ENCODE assay signal across 19 cellular contexts in genomic region chr4:140834866-140835495, GRCh38.
"Had no signal": no experiment of that assay in that cellular context is flagged by ENCODE, and none has a peak within 500 bp of the region (broad histone marks: within the 10 kb centered on the region; RNA-seq: fewer than 3 reads in every experiment).

No MANE protein-coding gene starts in this region.

- H3K4me3 ChIP-seq: ascending aorta, mucosa of descending colon, right lobe of liver, spleen, stomach, testis had no signal

- H3K36me3 ChIP-seq: ascending aorta, right lobe of liver, spleen, stomach had no signal

- H3K27me3 ChIP-seq: ascending aorta, right lobe of liver, spleen, stomach, testis had no signal

- H3K9me3 Mint-ChIP-seq: activated naive CD4-positive, alpha-beta T cell treated with anti-CD3 and anti-CD28 coated beads for 36 hours; activated naive CD8-positive, alpha-beta T cell treated with anti-CD3 and anti-CD28 coated beads, Interleukin-2, amount 50 U/mL, for 24 hours; natural killer cell; T-cell had no signal

- H3K4me3 Mint-ChIP-seq: activated naive CD4-positive, alpha-beta T cell treated with anti-CD3 and anti-CD28 coated beads for 36 hours; activated naive CD8-positive, alpha-beta T cell treated with anti-CD3 and anti-CD28 coated beads, Interleukin-2, amount 50 U/mL, for 24 hours; effector memory CD8-positive, alpha-beta T cell; natural killer cell; T-cell had no signal

- H3K4me1 Mint-ChIP-seq: natural killer cell, T-cell had no signal

- H3K4me1 ChIP-seq: ascending aorta, right lobe of liver, testis had no signal

- DNase-seq: activated CD4-positive, alpha-beta T cell treated with anti-CD3 and anti-CD28 coated beads for 1 hour; activated CD4-positive, alpha-beta T cell treated with anti-CD3 and anti-CD28 coated beads, Interleukin-2, amount 50 U/mL, for 4 hours; activated naive CD4-positive, alpha-beta T cell treated with anti-CD3 and anti-CD28 coated beads for 36 hours; activated naive CD8-positive, alpha-beta T cell treated with anti-CD3 and anti-CD28 coated beads, Interleukin-2, amount 50 U/mL, for 24 hours; activated T-cell treated with anti-CD3 and anti-CD28 coated beads for 4 hours; dermis blood vessel endothelial cell; effector memory CD8-positive, alpha-beta T cell; islet precursor cell; mucosa of descending colon; natural killer cell; occipital lobe; right lobe of liver; spleen; stomach; T-cell; T1000; testis had no signal

- H3K9me3 ChIP-seq: ascending aorta, mucosa of descending colon, right lobe of liver, spleen, stomach, testis had no signal

- H3K27ac ChIP-seq: ascending aorta, right lobe of liver, testis had no signal

- ATAC-seq: activated naive CD8-positive, alpha-beta T cell treated with anti-CD3 and anti-CD28 coated beads, Interleukin-2, amount 50 U/mL, for 24 hours; effector memory CD8-positive, alpha-beta T cell; mucosa of descending colon; natural killer cell; right lobe of liver; T-cell had no signal

- H3K27me3 Mint-ChIP-seq: activated naive CD8-positive, alpha-beta T cell treated with anti-CD3 and anti-CD28 coated beads, Interleukin-2, amount 50 U/mL, for 24 hours; effector memory CD8-positive, alpha-beta T cell; progenitor cell of endocrine pancreas had no signal

- H3K27ac Mint-ChIP-seq: activated naive CD4-positive, alpha-beta T cell treated with anti-CD3 and anti-CD28 coated beads for 36 hours; activated naive CD8-positive, alpha-beta T cell treated with anti-CD3 and anti-CD28 coated beads, Interleukin-2, amount 50 U/mL, for 24 hours; effector memory CD8-positive, alpha-beta T cell; natural killer cell; progenitor cell of endocrine pancreas; T-cell had no signal

- H3K36me3 Mint-ChIP-seq: natural killer cell, T-cell had no signal
